In the genomic region with DNA sequence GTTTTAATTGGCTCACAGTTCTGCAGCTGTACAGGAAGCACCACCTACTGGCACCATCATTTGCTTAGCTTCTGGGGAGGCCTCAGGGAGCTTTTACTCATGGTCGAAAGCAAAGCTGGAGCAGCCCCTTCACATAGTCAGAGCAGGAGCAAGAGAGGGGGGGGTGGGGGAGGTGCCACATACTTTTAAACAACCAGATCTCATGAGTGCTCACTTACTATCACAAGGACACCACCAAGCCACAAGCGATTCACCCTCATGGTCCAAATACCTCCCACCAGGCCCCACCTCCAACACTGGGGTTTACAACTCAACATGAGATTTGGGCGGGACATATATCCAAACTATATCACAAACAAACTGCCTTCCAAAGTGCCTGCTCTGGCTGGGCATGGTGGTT, we compare ENCODE assay signal across 11 cellular contexts. TPM values are rescaled to one million over a fixed set of nuclear protein-coding genes. Genes with fewer than 3 reads are reported as not detected.
"Had no signal": no experiment of that assay in that cellular context is flagged by ENCODE, and none has a peak within 500 bp of the region (broad histone marks: within the 10 kb centered on the region; RNA-seq: fewer than 3 reads in every experiment).

No MANE protein-coding gene starts in this region.

- H3K9me3 ChIP-seq: HAP-1 had no signal

- H3K4me3 ChIP-seq: GM23248, GM23338, HAP-1 had no signal

- DNase-seq: GM23248, GOT3, H7, H9, HCEC 1CT, HFFc6 had no signal

- H3K4me2 ChIP-seq: GM23338 had no signal

- ATAC-seq: GM23338, HCT116 had no signal

- H3K27ac Mint-ChIP-seq: GM23338, H9, HFFc6 had no signal

- H2AFZ ChIP-seq: GM23248, GM23338 had no signal

- H3K9ac ChIP-seq: GM23248 had no signal

- H3K4me3 Mint-ChIP-seq: GM23338, H9, HFFc6 had no signal

- H3K9me3 Mint-ChIP-seq: GM23338, H9 had no signal

- H3K4me1 Mint-ChIP-seq: GM23338, H9 had no signal

- H3K36me3 ChIP-seq: HAP-1 had no signal

- H3K27ac ChIP-seq: GM23248 had no signal

RNA-seq across cellular contexts. Expression of a gene that starts 31.7 kb away (rescaled TPM):
- total RNA-seq: GM23248, GM23338, H1, H4, H7, H9, HFFc6 had no signal
- polyA plus RNA-seq: GM23248 had no signal

RNA-seq across cellular contexts. Expression of a gene that starts 35.4 kb away (rescaled TPM):
- total RNA-seq: GM23248, GM23338, H1, H4, H7, H9, HFFc6 had no signal
- polyA plus RNA-seq: GM23248, GM23338, H1 had no signal
